ENCODE assay signal across 8 cellular contexts in genomic region chr6:3456794-3457709, GRCh38. TPM values are rescaled to one million over a fixed set of nuclear protein-coding genes. Genes with fewer than 3 reads are reported as not detected.
DNase-seq lines count a peak whose midpoint lies in the region; ATAC-seq and TF ChIP-seq lines count a peak whose summit lies in the region.

Gene SLC22A23 (minus strand): TSS chr6:3457050. CDS start chr6:3456559, 491 bp downstream.

- H3K36me3 ChIP-seq in KMS-11 (ENCODE audit: insufficient read depth) (no peaks in the 10 kb centered on the region), iPS DF 6.9 (ENCODE audit: control insufficient read depth, insufficient read depth, low read length) (no peaks in the 10 kb centered on the region), gastrocnemius medialis (no peaks in the 10 kb centered on the region)

- peak; percentile 71 to 72 for DNase-seq in NCI-H2081 (lab: John Stamatoyannopoulos, UW)
- no peak for DNase-seq in NCI-H2081 treated with DMSO at 0.1 percent for 48 hours (lab: John Stamatoyannopoulos, UW)
- DNase-seq in astrocyte of the cerebellum (ENCODE audit: low read depth) = no peak
- peak; percentile 20 for DNase-seq in iPS DF 6.9 (ENCODE audit: low read depth, low spot score)
- DNase-seq in gastrocnemius medialis = peak; percentile 72 to 80

- H3K4me3 ChIP-seq in KMS-11 (IDR thresholded peaks at IDR 0.05; ENCODE audit: insufficient read depth, low read depth, low read length) (no peak within 1 kb of the TSS), astrocyte of the cerebellum (ENCODE audit: low read depth, low read length) (peak within 1 kb of the TSS; percentile 74), iPS DF 6.9 (ENCODE audit: low read length) (peak within 1 kb of the TSS; percentile 58), gastrocnemius medialis (peak within 1 kb of the TSS; percentile 71 to 83 (median 74))

- H4K20me1 ChIP-seq in KMS-11 (ENCODE audit: insufficient read depth) = no peaks in the 10 kb centered on the region

- no peak within 1 kb of the TSS for H3K27ac ChIP-seq in KMS-11
- H3K27ac ChIP-seq in iPS DF 6.9 (ENCODE audit: low read length) = no peak within 1 kb of the TSS
- H3K27ac ChIP-seq in gastrocnemius medialis = peak within 1 kb of the TSS; percentile 82 to 89 (median 85)

- no CpG with 5 or more reads among the region's 116 CpGs for WGBS in iPS DF 6.9 (ENCODE audit: insufficient coverage, insufficient read length)

- H3K4me1 ChIP-seq in KMS-11 (ENCODE audit: low read depth, poor library complexity, severe bottlenecking) (peaks cover 18% of the 10 kb centered on the region), iPS DF 6.9 (ENCODE audit: control insufficient read depth, insufficient read depth, low read length) (peaks cover 4% of the 10 kb centered on the region), gastrocnemius medialis (peaks cover 22 to 33% of the 10 kb centered on the region in 2 donors)

- peaks cover 47% of the 10 kb centered on the region for H3K27me3 Mint-ChIP-seq in T-helper 1 cell treated with Interleukin-12 subunit alpha and Interleukin-12 subunit beta and Interleukin-4 antibody, amounts not matched to agents 30 μg/mL and 1 μg/mL, for 36 hours (ENCODE audit: low read depth)

- H3K27me3 ChIP-seq in KMS-11 (ENCODE audit: insufficient read depth, low read depth) = no peaks in the 10 kb centered on the region
- peaks cover 2% of the 10 kb centered on the region; the same call in 1 of the 2 replicates for H3K27me3 ChIP-seq in iPS DF 6.9 (ENCODE audit: control insufficient read depth, insufficient read depth, low read length)
- H3K27me3 ChIP-seq in gastrocnemius medialis = no peaks in the 10 kb centered on the region

- peak within 1 kb of the TSS; percentile 85 for H2AFZ ChIP-seq in KMS-11 (ENCODE audit: low read depth)

- no peaks in the 10 kb centered on the region for H3K9me3 Mint-ChIP-seq in T-helper 1 cell treated with Interleukin-12 subunit alpha and Interleukin-12 subunit beta and Interleukin-4 antibody, amounts not matched to agents 30 μg/mL and 1 μg/mL, for 36 hours

- TF ChIP-seq CTCF in KMS-11 (conservative IDR thresholded peaks at IDR 0.05; ENCODE audit: low read depth, low read length) (peak; percentile 51), astrocyte of the cerebellum (IDR thresholded peaks at IDR 0.05; ENCODE audit: low read depth, low read length, missing control alignments) (peak; percentile 62), gastrocnemius medialis (IDR thresholded peaks at IDR 0.05 in 4 of 5, conservative IDR thresholded peaks at IDR 0.05 in 1 of 5) (peak; percentile 39 to 98 (median 71))

- peak within 1 kb of the TSS; percentile 38; the same call in 1 of the 2 replicates for H3K9ac ChIP-seq in KMS-11

- peak within 1 kb of the TSS; percentile 88 for H3K4me2 ChIP-seq in KMS-11

- no peaks in the 10 kb centered on the region for H3K36me3 Mint-ChIP-seq in T-helper 1 cell treated with Interleukin-12 subunit alpha and Interleukin-12 subunit beta and Interleukin-4 antibody, amounts not matched to agents 30 μg/mL and 1 μg/mL, for 36 hours (ENCODE audit: low read depth)

- ATAC-seq in gastrocnemius medialis = peak; percentile 71 to 72
- no peak for ATAC-seq in GM18873 (IDR thresholded peaks at IDR 0.05; ENCODE audit: low FRiP score, unreplicated experiment)

- in situ Hi-C loops in astrocyte of the cerebellum (cut with HindIII; ENCODE audit: low sequenced_read_pairs) = no loop called here
- in situ Hi-C loops in gastrocnemius medialis (cut with MboI; ENCODE audit: low sequenced_read_pairs in 4 of 4) = loop anchor here (25.0 kb wide), 1 partner anchor 170 kb away; no protein-coding TSS in a partner anchor

- peak; percentile 62 to 73 for TF ChIP-seq POLR2A in gastrocnemius medialis (IDR thresholded peaks at IDR 0.05)

- H3K4me3 Mint-ChIP-seq in T-helper 1 cell treated with Interleukin-12 subunit alpha and Interleukin-12 subunit beta and Interleukin-4 antibody, amounts not matched to agents 30 μg/mL and 1 μg/mL, for 36 hours = peak within 1 kb of the TSS; percentile 78

- H3K9me3 ChIP-seq in iPS DF 6.9 (ENCODE audit: control insufficient read depth, insufficient read depth, low read length) (no peaks in the 10 kb centered on the region), gastrocnemius medialis (no peaks in the 10 kb centered on the region)

- H3K27ac Mint-ChIP-seq in T-helper 1 cell treated with Interleukin-12 subunit alpha and Interleukin-12 subunit beta and Interleukin-4 antibody, amounts not matched to agents 30 μg/mL and 1 μg/mL, for 36 hours = peak within 1 kb of the TSS; percentile 79

- peaks cover 4% of the 10 kb centered on the region for H3K4me1 Mint-ChIP-seq in T-helper 1 cell treated with Interleukin-12 subunit alpha and Interleukin-12 subunit beta and Interleukin-4 antibody, amounts not matched to agents 30 μg/mL and 1 μg/mL, for 36 hours (ENCODE audit: low read depth)

- peaks cover 2% of the 10 kb centered on the region; the same call in 1 of the 2 replicates for H3K79me2 ChIP-seq in KMS-11 (ENCODE audit: insufficient read depth, low read depth)

- intact Hi-C loops in gastrocnemius medialis (cut with DNase I; ENCODE audit: low total_unique reads) = loop anchor here (1.0 to 5.0 kb wide), 6 partner anchors 36 to 275 kb away; no protein-coding TSS in a partner anchor

RNA-seq across cellular contexts. Expression of gene SLC22A23, which starts in this region (rescaled TPM):
- 10 to 100 TPM in 3 of 4 donors, 1 to 10 TPM in 1; 6.6 to 25.0 (median 14.6) TPM for total RNA-seq in gastrocnemius medialis

Comparison
In these comparisons a context has a peak if more than half of its experiments do, and no peak if none do; other contexts are left out.
1. DNase-seq: peak in NCI-H2081 (2 of 2), iPS DF 6.9 (single experiment) and gastrocnemius medialis (2 of 2); none in NCI-H2081 treated with DMSO at 0.1 percent for 48 hours (single experiment) and astrocyte of the cerebellum (single experiment).
2. H3K27ac ChIP-seq: peak in gastrocnemius medialis (4 of 4); none in KMS-11 (single experiment) and iPS DF 6.9 (single experiment).
3. Peak in every context shown above with its lines, with median percentiles within 50 percentile points of each other: CTCF ChIP-seq.